1 cellular context compared by ENCODE assay signal in the genomic region with DNA sequence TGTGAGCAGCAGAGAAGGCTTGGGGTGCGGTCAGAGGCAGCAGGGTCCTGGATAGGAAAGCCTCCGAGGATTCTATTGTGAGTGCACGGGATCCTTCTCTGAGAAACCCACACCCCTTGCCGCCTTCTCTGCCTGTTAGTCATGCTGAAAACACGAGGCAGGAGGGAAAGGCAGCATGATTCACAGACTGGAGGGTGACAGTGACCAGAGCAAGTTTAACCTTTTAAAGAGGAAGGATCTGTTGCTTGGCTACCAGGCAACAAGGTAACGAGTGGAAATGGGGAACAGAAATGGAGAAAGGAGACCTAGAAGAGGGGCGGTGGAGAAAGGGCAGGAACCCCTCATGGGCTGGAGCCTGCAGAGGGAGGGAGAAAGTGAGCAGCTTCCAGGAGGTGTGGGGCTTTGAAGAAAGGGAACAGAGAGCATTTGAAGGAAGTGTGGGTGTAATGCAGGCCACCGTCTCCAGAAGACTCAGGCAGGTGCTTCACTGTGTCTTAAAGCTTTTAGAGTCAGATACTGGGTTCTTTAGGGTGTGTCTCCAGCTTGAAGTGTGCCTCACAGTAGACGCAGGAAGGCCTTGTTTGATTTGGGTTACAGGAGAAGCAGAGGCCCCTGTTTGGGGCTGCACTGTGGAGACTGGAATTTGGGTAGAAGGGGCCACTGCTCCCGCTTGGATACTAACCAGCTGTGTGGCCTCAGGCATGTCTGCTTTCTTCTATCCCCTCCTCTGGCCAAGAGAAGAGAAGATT.
A peak's percentile ranks its signal among the peaks of the same experiment; 100 is the strongest.
TF ChIP-seq lines count a peak whose summit lies in the region.

No MANE protein-coding gene starts in this region.

TF ChIP-seq in H1, 55 proteins besides CTCF, POLR2A, EP300 and RAD21:
- TF ChIP-seq MAX (IDR thresholded peaks at IDR 0.05) (peak; percentile 74), RFX5 (IDR thresholded peaks at IDR 0.05; ENCODE audit: borderline replicate concordance, low read depth, low read length) (no peak), EGR1 (IDR thresholded peaks at IDR 0.05; ENCODE audit: borderline replicate concordance, low read depth, low read length) (no peak), FOSL1 (IDR thresholded peaks at IDR 0.05; ENCODE audit: insufficient read depth, low read depth, low read length) (no peak), KDM4A (IDR thresholded peaks at IDR 0.05; ENCODE audit: low read depth, low read length, severe bottlenecking) (no peak), BRCA1 (IDR thresholded peaks at IDR 0.05; ENCODE audit: low read depth, low read length) (no peak), RNF2 (IDR thresholded peaks at IDR 0.05; ENCODE audit: borderline replicate concordance, low read depth, low read length, missing control alignments, poor library complexity, severe bottlenecking) (no peak), GABPA (IDR thresholded peaks at IDR 0.05; ENCODE audit: borderline replicate concordance, insufficient read depth, low read length) (no peak), CBX8 (IDR thresholded peaks at IDR 0.05; ENCODE audit: borderline replicate concordance, low read depth, low read length) (no peak)
- TF ChIP-seq, protein P1, sequence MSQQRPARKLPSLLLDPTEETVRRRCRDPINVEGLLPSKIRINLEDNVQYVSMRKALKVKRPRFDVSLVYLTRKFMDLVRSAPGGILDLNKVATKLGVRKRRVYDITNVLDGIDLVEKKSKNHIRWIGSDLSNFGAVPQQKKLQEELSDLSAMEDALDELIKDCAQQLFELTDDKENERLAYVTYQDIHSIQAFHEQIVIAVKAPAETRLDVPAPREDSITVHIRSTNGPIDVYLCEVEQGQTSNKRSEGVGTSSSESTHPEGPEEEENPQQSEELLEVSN (IDR thresholded peaks at IDR 0.05) = peak; percentile 90
